In the genomic region with DNA sequence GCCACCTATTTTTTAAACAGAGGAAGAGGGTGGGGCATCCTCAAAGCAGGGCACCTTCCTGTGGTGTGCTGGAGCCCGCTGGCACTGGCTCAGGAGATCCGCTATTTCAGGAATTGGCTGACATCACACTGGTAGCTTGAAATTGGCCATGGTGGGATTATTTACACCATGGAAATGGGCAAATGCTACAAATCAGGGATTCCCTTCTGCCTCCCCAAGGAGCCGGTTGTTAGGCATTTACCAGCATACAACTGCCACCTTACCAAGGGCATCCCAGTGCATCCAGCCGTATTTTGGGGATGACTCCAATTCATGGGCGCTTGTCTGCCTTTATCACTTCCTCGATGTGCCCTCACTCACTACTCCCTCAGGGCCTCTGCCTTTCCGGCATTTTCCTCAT, we compare ENCODE assay signal across 29 cellular contexts. TPM values are rescaled to one million over a fixed set of nuclear protein-coding genes. Genes with fewer than 3 reads are reported as not detected.
"Had no signal": no experiment of that assay in that cellular context is flagged by ENCODE, and none has a peak within 500 bp of the region (broad histone marks: within the 10 kb centered on the region; RNA-seq: fewer than 3 reads in every experiment).

No MANE protein-coding gene starts in this region.

- H3K4me3 ChIP-seq: cardiac muscle cell, colonic mucosa, dorsolateral prefrontal cortex, gastrocnemius medialis, hepatocyte, skin epidermis, testis, transverse colon, uterus had no signal

- H3K36me3 ChIP-seq: cardiac muscle cell, colonic mucosa, gastrocnemius medialis, transverse colon, uterus had no signal

- H3K36me3 Mint-ChIP-seq: activated naive CD4-positive, alpha-beta T cell treated with anti-CD3 and anti-CD28 coated beads, Interleukin-2, amount 50 U/mL, for 72 hours had no signal

- H3K9me3 Mint-ChIP-seq: activated naive CD4-positive, alpha-beta T cell treated with anti-CD3 and anti-CD28 coated beads, Interleukin-2, amount 50 U/mL, for 72 hours; activated T-cell treated with anti-CD3 and anti-CD28 coated beads, Interleukin-2, amount 50 U/mL, for 72 hours had no signal

- H3K27ac ChIP-seq: cardiac muscle cell, colonic mucosa, dorsolateral prefrontal cortex, gastrocnemius medialis, hepatocyte, skin epidermis, testis, transverse colon, uterus had no signal

- H3K9me3 ChIP-seq: colonic mucosa, gastrocnemius medialis, testis, transverse colon, uterus had no signal

- H3K4me3 Mint-ChIP-seq: activated T-cell treated with anti-CD3 and anti-CD28 coated beads, Interleukin-2, amount 50 U/mL, for 72 hours had no signal

- ATAC-seq: activated naive CD4-positive, alpha-beta T cell treated with anti-CD3 and anti-CD28 coated beads, Interleukin-2, amount 50 U/mL, for 72 hours; activated T-cell treated with anti-CD3 and anti-CD28 coated beads, Interleukin-2, amount 50 U/mL, for 72 hours; gastrocnemius medialis; left cardiac atrium; left ventricle myocardium superior; naive thymus-derived CD4-positive, alpha-beta T cell; sciatic nerve; stimulated activated naive CD8-positive, alpha-beta T cell treated with anti-CD3 and anti-CD28 coated beads, Interleukin-15, Interleukin-2, amounts not matched to agents 100 U/mL and 50 U/mL, for 24 hours had no signal

- H3K4me1 ChIP-seq: colonic mucosa, uterus had no signal

- H3K27ac Mint-ChIP-seq: activated naive CD4-positive, alpha-beta T cell treated with anti-CD3 and anti-CD28 coated beads, Interleukin-2, amount 50 U/mL, for 72 hours; activated T-cell treated with anti-CD3 and anti-CD28 coated beads, Interleukin-2, amount 50 U/mL, for 72 hours had no signal

- H3K4me2 ChIP-seq: hepatocyte had no signal

- DNase-seq: activated CD4-positive, alpha-beta T cell treated with anti-CD3 and anti-CD28 coated beads for 4 hours; activated CD4-positive, alpha-beta T cell treated with anti-CD3 and anti-CD28 coated beads, Interleukin-2, amount 50 U/mL, for 4 hours; activated naive CD4-positive, alpha-beta T cell; activated T-cell treated with anti-CD3 and anti-CD28 coated beads for 4 hours; activated T-cell treated with anti-CD3 and anti-CD28 coated beads, Interleukin-2, amount 50 U/mL, for 72 hours; cerebellar nuclear complex; colonic mucosa; dorsolateral prefrontal cortex; effector memory CD4-positive, alpha-beta T cell; erythroblast; gastrocnemius medialis; left cardiac atrium; left ventricle myocardium superior; mammary epithelial cell; midbrain; naive thymus-derived CD4-positive, alpha-beta T cell; stimulated activated CD4-positive, alpha-beta T cell treated with anti-CD3 and anti-CD28 coated beads, Interleukin-12 subunit alpha, Interleukin-12 subunit beta, amount 100 ng/mL, for 4 hours; stimulated activated CD4-positive, alpha-beta T cell treated with anti-CD3 and anti-CD28 coated beads, Interleukin-4, amount 100 ng/mL, for 1 hour; stimulated activated naive CD8-positive, alpha-beta T cell treated with anti-CD3 and anti-CD28 coated beads, Interleukin-15, Interleukin-2, amounts not matched to agents 100 U/mL and 50 U/mL, for 24 hours; testis; transverse colon; uterus had no signal

- H3K27me3 ChIP-seq: cardiac muscle cell, colonic mucosa, dorsolateral prefrontal cortex, gastrocnemius medialis, hepatocyte, testis, transverse colon, uterus had no signal

RNA-seq across cellular contexts. Expression of gene HRC, which starts 14.2 kb away (rescaled TPM):
- total RNA-seq: activated naive CD4-positive, alpha-beta T cell treated with anti-CD3 and anti-CD28 coated beads, Interleukin-2, amount 50 U/mL, for 72 hours; activated T-cell treated with anti-CD3 and anti-CD28 coated beads, Interleukin-2, amount 50 U/mL, for 72 hours; mammary epithelial cell; naive thymus-derived CD4-positive, alpha-beta T cell; osteocyte; renal cortical epithelial cell had no signal

RNA-seq across cellular contexts. Expression of gene C19orf73, which starts 22.0 kb away (rescaled TPM):
- total RNA-seq: uterus had no signal
